Comparison of ENCODE assay signal across 1 cellular context in genomic region chr4:103938488-103938887, GRCh38.
TF ChIP-seq lines count a peak whose summit lies in the region.

No MANE protein-coding gene starts in this region.

TF ChIP-seq in HepG2, 621 proteins besides CTCF, POLR2A, EP300 and RAD21:
- TF ChIP-seq PBX2 (CRISPR knock-in tag; IDR thresholded peaks at IDR 0.05): no peak
- no peak for TF ChIP-seq ZNF792 (CRISPR knock-in tag; IDR thresholded peaks at IDR 0.05)
- TF ChIP-seq DZIP1 (CRISPR knock-in tag; IDR thresholded peaks at IDR 0.05): no peak
- TF ChIP-seq TFDP2 (CRISPR knock-in tag; IDR thresholded peaks at IDR 0.05): no peak
- no peak for TF ChIP-seq ZNF230 (CRISPR knock-in tag; IDR thresholded peaks at IDR 0.05)
